22 cellular contexts compared by ENCODE assay signal in the genomic region with DNA sequence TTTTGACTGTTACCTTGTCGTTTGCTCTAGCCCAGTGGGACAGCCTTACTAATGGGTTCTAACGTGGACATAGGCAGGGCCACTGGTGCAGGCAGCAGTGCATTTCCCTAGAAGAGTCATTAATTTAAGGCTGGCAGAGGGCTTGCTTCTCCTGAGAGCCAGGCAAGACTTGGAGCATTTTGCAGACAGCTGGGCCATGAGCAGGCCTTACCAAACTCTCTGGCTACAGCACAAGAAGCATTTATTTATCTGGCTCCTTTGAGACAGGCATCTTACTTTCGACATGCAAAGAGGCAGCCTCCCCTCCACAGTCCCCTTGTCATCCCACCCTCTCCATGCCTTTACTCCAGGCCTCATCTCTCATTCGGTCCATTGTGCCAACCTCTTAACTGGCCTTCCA.
DNase-seq lines count a peak whose midpoint lies in the region; ATAC-seq and TF ChIP-seq lines count a peak whose summit lies in the region.
"Had no signal": no experiment of that assay in that cellular context is flagged by ENCODE, and none has a peak within 500 bp of the region (broad histone marks: within the 10 kb centered on the region; RNA-seq: fewer than 3 reads in every experiment).

No MANE protein-coding gene starts in this region.

- intact Hi-C loops in psoas muscle (cut with DNase I): no loop called here
- intact Hi-C loops in Caco-2 (cut with micrococcal nuclease; ENCODE audit: unreplicated experiment): no loop called here

- DNase-seq in G401 (ENCODE audit: low spot score) (peak; percentile 75), NCI-H446 treated with DMSO at 0.1 percent for 48 hours (lab: John Stamatoyannopoulos, UW) (peak; percentile 74), ecto neural progenitor cell (ENCODE audit: low spot score) (peak; percentile 20), psoas muscle (no peak), Caco-2 (no peak), T-helper 1 cell (no peak), NCI-H526 treated with DMSO at 0.1 percent for 48 hours (lab: John Stamatoyannopoulos, UW) (no peak)
- DNase-seq: BE2C, DMS79, H7, HFFc6, MM.1S, NCI-H1048, NCI-H1417 treated with DMSO at 0.1 percent for 48 hours, NCI-H187 treated with DMSO at 0.1 percent for 48 hours, NCI-H2227 treated with DMSO at 0.1 percent for 48 hours, NCI-H524, OCI-M1 had no signal

- H3K36me3 Mint-ChIP-seq in Caco-2 (ENCODE audit: insufficient read depth, unreplicated experiment): no peaks in the 10 kb centered on the region

- no peak overlapping the region for H3K27ac ChIP-seq in psoas muscle
- H3K27ac ChIP-seq: HL-60 had no signal

- no peaks in the 10 kb centered on the region for H3K9me3 Mint-ChIP-seq in Caco-2 (ENCODE audit: unreplicated experiment)
- H3K9me3 Mint-ChIP-seq: HFFc6 had no signal

- BruUV-seq in Caco-2 (replicated peaks; lab: Mats Ljungman, UMichigan): no TSS peak

- 49 to 62% (median 52%) methylated on average over 4 of the region's 4 CpGs for WGBS in psoas muscle, 3 donors

- H3K27ac Mint-ChIP-seq in Caco-2 (ENCODE audit: unreplicated experiment): no peak overlapping the region
- H3K27ac Mint-ChIP-seq: HFFc6 had no signal

- H3K4me1 Mint-ChIP-seq in Caco-2 (ENCODE audit: low read depth, unreplicated experiment): no peaks in the 10 kb centered on the region

- CTCF ChIA-PET in Caco-2 (lab: Charles Lee): no interaction called here

- H3K4me3 ChIP-seq in psoas muscle: no peak overlapping the region
- no peak overlapping the region for H3K4me3 ChIP-seq in Caco-2 (ENCODE audit: low read depth, low read length)
- H3K4me3 ChIP-seq: GM12878, K562 had no signal

- H3K4me1 ChIP-seq in psoas muscle: no peaks in the 10 kb centered on the region
- no peaks in the 10 kb centered on the region for H3K4me1 ChIP-seq in Caco-2
- H3K4me1 ChIP-seq: BE2C had no signal

- POLR2A ChIA-PET in Caco-2 (lab: Charles Lee): no interaction called here

- H3K36me3 ChIP-seq in psoas muscle (ENCODE audit: insufficient read depth in 1 of 2, low read depth in 1 of 2) (no peaks in the 10 kb centered on the region), Caco-2 (ENCODE audit: control insufficient read depth, insufficient read depth, low read length) (no peaks in the 10 kb centered on the region)
- H3K36me3 ChIP-seq: BE2C had no signal

- peak in 3 of 4 donors; percentile 22 to 32 (median 28) for ATAC-seq in psoas muscle
- ATAC-seq: GM12878, HepG2, K562 had no signal

- in situ Hi-C loops in G401 (cut with HindIII; ENCODE audit: low sequenced_read_pairs): no loop called here

- H3K4me3 Mint-ChIP-seq in Caco-2 (ENCODE audit: unreplicated experiment): no peak overlapping the region
- H3K4me3 Mint-ChIP-seq: HFFc6 had no signal

- no peak for TF ChIP-seq CTCF in psoas muscle (IDR thresholded peaks at IDR 0.05)
- TF ChIP-seq CTCF in Caco-2 (IDR thresholded peaks at IDR 0.05; ENCODE audit: insufficient read depth in 1 of 2, low read depth in 1 of 2, low read length in 1 of 2, severe bottlenecking in 1 of 2, unreplicated experiment in 1 of 2): no peak

- H3K27me3 Mint-ChIP-seq in Caco-2 (ENCODE audit: insufficient read depth, unreplicated experiment): peaks cover 6% of the 10 kb centered on the region

- H3K27me3 ChIP-seq in psoas muscle (ENCODE audit: insufficient read depth in 3 of 3, low read length in 2 of 3): no peaks in the 10 kb centered on the region
- H3K27me3 ChIP-seq in Caco-2 (replicated peaks; ENCODE audit: control insufficient read depth, insufficient read depth, low read length): no peaks in the 10 kb centered on the region; the same call in none of the 2 replicates

- H3K9me3 ChIP-seq in psoas muscle (no peaks in the 10 kb centered on the region), Caco-2 (no peaks in the 10 kb centered on the region)
- H3K9me3 ChIP-seq: BE2C had no signal

Comparison
In these comparisons a context has a peak if more than half of its experiments do, and no peak if none do; other contexts are left out.
1. DNase-seq: peak in G401 (single experiment), NCI-H446 treated with DMSO at 0.1 percent for 48 hours (single experiment) and ecto neural progenitor cell (single experiment); none in psoas muscle (0 of 2), Caco-2 (0 of 2), T-helper 1 cell (0 of 5) and NCI-H526 treated with DMSO at 0.1 percent for 48 hours (single experiment).